8 cellular contexts compared by ENCODE assay signal in the genomic region with DNA sequence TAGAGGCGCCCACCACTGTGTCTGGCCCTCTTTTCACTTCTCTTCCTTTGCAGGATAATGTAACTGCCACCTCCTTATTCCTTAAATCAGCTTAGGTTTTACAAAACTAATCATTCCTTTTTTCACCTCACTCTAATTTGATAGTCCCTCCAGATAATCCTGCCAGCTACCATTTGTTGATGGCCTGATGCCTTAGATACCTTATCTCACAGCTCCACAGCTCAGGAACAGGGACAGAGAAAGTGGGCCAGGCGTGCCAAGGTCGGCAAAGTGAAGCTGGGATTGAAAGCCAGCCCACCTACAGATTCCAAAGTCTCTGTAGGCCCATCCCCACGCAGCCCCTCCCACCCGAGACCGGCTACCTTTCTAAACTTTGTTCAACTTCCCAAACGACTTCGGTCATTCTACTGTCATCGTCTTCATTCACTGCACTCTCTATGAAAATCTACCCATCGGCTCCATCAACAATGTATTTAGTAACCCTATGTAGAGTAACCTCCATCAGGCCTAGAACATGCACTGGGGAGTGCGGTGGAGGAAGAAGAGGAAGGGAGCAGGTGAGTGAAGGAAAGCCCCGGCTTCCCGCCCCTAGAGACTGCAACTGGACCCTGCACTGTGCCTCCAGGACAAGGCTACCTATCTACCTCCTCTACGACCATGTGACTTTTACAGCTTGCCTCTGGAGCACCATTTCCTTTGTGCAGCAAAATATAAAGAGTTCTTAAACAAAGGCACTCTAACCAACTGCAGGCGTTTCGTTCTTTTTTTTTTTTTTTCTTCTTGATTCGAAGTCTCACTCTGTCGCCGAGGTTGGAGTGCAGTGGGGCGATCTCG. TPM values are rescaled to one million over a fixed set of nuclear protein-coding genes. Genes with fewer than 3 reads are reported as not detected.
DNase-seq lines count a peak whose midpoint lies in the region; ATAC-seq, FAIRE-seq and TF ChIP-seq lines count a peak whose summit lies in the region.

No MANE protein-coding gene starts in this region.

- no peak for TF ChIP-seq EP300 in suprapubic skin (IDR thresholded peaks at IDR 0.05)

- peaks cover 37% of the 10 kb centered on the region for H3K4me1 ChIP-seq in suprapubic skin

- DNase-seq in CD14-positive monocyte (ENCODE audit: low spot score), result no peak
- DNase-seq in activated T-helper 2 cell treated with anti-CD3 and anti-CD28 coated beads, Interferon-gamma antibody, Interleukin-2, Interleukin-4, amounts not matched to agents 10 μg/mL and 5 μg/mL and 100 μg/mL, durations not matched to agents 14 hours and 24 hours and 36 hours (ENCODE audit: low spot score), result no peak
- DNase-seq in islet precursor cell, result peak; percentile 56
- no peak for DNase-seq in suprapubic skin (ENCODE audit: low spot score in 2 of 2)
- DNase-seq in GM12891 (ENCODE audit: insufficient read length, low spot score), result no peak
- no peak for DNase-seq in mesenteric fat pad (ENCODE audit: low spot score)

- no peak for FAIRE-seq in GM12891 (lab: Jason Lieb, UNC)

- no peaks in the 10 kb centered on the region for H3K27me3 ChIP-seq in suprapubic skin

- peak overlapping the region; percentile 77 for H3K4me3 ChIP-seq in suprapubic skin

- peak overlapping the region; percentile 86 for H3K27ac ChIP-seq in suprapubic skin

- H3K9me3 ChIP-seq in suprapubic skin, result no peaks in the 10 kb centered on the region

- no peak for TF ChIP-seq CTCF in CD14-positive monocyte (IDR thresholded peaks at IDR 0.05)
- TF ChIP-seq CTCF in suprapubic skin (IDR thresholded peaks at IDR 0.05), result no peak

- ATAC-seq in HG02588 (IDR thresholded peaks at IDR 0.05; ENCODE audit: unreplicated experiment) (peak; percentile 1), HG03095 (IDR thresholded peaks at IDR 0.05; ENCODE audit: unreplicated experiment) (no peak)

- 37% methylated on average over 21 of the region's 21 CpGs for WGBS in suprapubic skin

- H3K36me3 ChIP-seq in suprapubic skin, result peaks cover 5% of the 10 kb centered on the region

- peak overlapping the region; percentile 94 to 97 for H3K4me3 Mint-ChIP-seq in CD14-positive monocyte
- H3K4me3 Mint-ChIP-seq in activated T-helper 2 cell treated with anti-CD3 and anti-CD28 coated beads, Interferon-gamma antibody, Interleukin-2, Interleukin-4, amounts not matched to agents 10 μg/mL and 5 μg/mL and 100 μg/mL, durations not matched to agents 14 hours and 24 hours and 36 hours (ENCODE audit: low read depth), result peak overlapping the region; percentile 85

- intact Hi-C loops in CD14-positive monocyte (cut with micrococcal nuclease), result loop anchor here (10.0 kb wide), 3 partner anchors 113 to 267 kb away; partner anchors contain the start of genes GAR1 (in 1 of the 2), RRH (in 1 of the 2) and SEC24B (in 1 of the 2)
- intact Hi-C loops in activated T-helper 2 cell treated with anti-CD3 and anti-CD28 coated beads, Interferon-gamma antibody, Interleukin-2, Interleukin-4, amounts not matched to agents 10 μg/mL and 5 μg/mL and 100 μg/mL, durations not matched to agents 14 hours and 24 hours and 36 hours (cut with micrococcal nuclease), result loop anchor here (1.0 to 5.0 kb wide), 3 partner anchors 141 to 276 kb away; partner anchors contain the start of gene MCUB

- peak overlapping the region in 6 of 7 donors; percentile 26 to 89 (median 80) for H3K27ac Mint-ChIP-seq in CD14-positive monocyte
- peak overlapping the region; percentile 85 for H3K27ac Mint-ChIP-seq in activated T-helper 2 cell treated with anti-CD3 and anti-CD28 coated beads, Interferon-gamma antibody, Interleukin-2, Interleukin-4, amounts not matched to agents 10 μg/mL and 5 μg/mL and 100 μg/mL, durations not matched to agents 14 hours and 24 hours and 36 hours

- H3K36me3 Mint-ChIP-seq in CD14-positive monocyte, result peaks cover 7 to 10% of the 10 kb centered on the region in 2 donors
- peaks cover 29% of the 10 kb centered on the region for H3K36me3 Mint-ChIP-seq in activated T-helper 2 cell treated with anti-CD3 and anti-CD28 coated beads, Interferon-gamma antibody, Interleukin-2, Interleukin-4, amounts not matched to agents 10 μg/mL and 5 μg/mL and 100 μg/mL, durations not matched to agents 14 hours and 24 hours and 36 hours (ENCODE audit: low read depth)

- no peaks in the 10 kb centered on the region for H3K9me3 Mint-ChIP-seq in CD14-positive monocyte
- H3K9me3 Mint-ChIP-seq in activated T-helper 2 cell treated with anti-CD3 and anti-CD28 coated beads, Interferon-gamma antibody, Interleukin-2, Interleukin-4, amounts not matched to agents 10 μg/mL and 5 μg/mL and 100 μg/mL, durations not matched to agents 14 hours and 24 hours and 36 hours, result no peaks in the 10 kb centered on the region

- TF ChIP-seq POLR2A in suprapubic skin (IDR thresholded peaks at IDR 0.05) (no peak), GM12891 (IDR thresholded peaks at IDR 0.05; ENCODE audit: low read depth, low read length) (no peak)

- peaks cover 0 to 2% (median 2%) of the 10 kb centered on the region in 3 donors for H3K27me3 Mint-ChIP-seq in CD14-positive monocyte (ENCODE audit: low read depth in 3 of 3)
- H3K27me3 Mint-ChIP-seq in activated T-helper 2 cell treated with anti-CD3 and anti-CD28 coated beads, Interferon-gamma antibody, Interleukin-2, Interleukin-4, amounts not matched to agents 10 μg/mL and 5 μg/mL and 100 μg/mL, durations not matched to agents 14 hours and 24 hours and 36 hours (ENCODE audit: low read depth), result no peaks in the 10 kb centered on the region

- peaks cover 29% of the 10 kb centered on the region for H3K4me1 Mint-ChIP-seq in CD14-positive monocyte
- H3K4me1 Mint-ChIP-seq in activated T-helper 2 cell treated with anti-CD3 and anti-CD28 coated beads, Interferon-gamma antibody, Interleukin-2, Interleukin-4, amounts not matched to agents 10 μg/mL and 5 μg/mL and 100 μg/mL, durations not matched to agents 14 hours and 24 hours and 36 hours (ENCODE audit: low read depth), result peaks cover 35% of the 10 kb centered on the region

TF ChIP-seq in GM12891, 5 proteins besides CTCF, POLR2A, EP300 and RAD21:
- TF ChIP-seq TAF1 (IDR thresholded peaks at IDR 0.05; ENCODE audit: low read depth, low read length) (no peak), PAX5 (IDR thresholded peaks at IDR 0.05; ENCODE audit: insufficient read depth, low read length, severe bottlenecking) (no peak), SPI1 (IDR thresholded peaks at IDR 0.05; ENCODE audit: low read depth, low read length) (no peak), POLR2AphosphoS5 (IDR thresholded peaks at IDR 0.05; ENCODE audit: low read depth, low read length) (no peak), POU2F2 (IDR thresholded peaks at IDR 0.05; ENCODE audit: low read depth, low read length) (no peak)
TF ChIP-seq in GM12891: peak in this region for 0.

RNA-seq across cellular contexts. Expression of gene CASP6, which starts 1.5 kb away (rescaled TPM):
- polyA plus RNA-seq in CD14-positive monocyte, result 10 to 100 TPM; 23.3 to 24.4 TPM
- 26.7 and 31.8 TPM in 2 replicates for total RNA-seq in activated T-helper 2 cell treated with anti-CD3 and anti-CD28 coated beads, Interferon-gamma antibody, Interleukin-2, Interleukin-4, amounts not matched to agents 10 μg/mL and 5 μg/mL and 100 μg/mL, durations not matched to agents 14 hours and 24 hours and 36 hours
- total RNA-seq in suprapubic skin (10 to 100 TPM; 18.4 to 30.5 (median 20.3) TPM), mesenteric fat pad (11.4 TPM)
- polyA plus RNA-seq in GM12891 (2012; ENCODE audit: low read depth, missing spikeins), result 10.1 TPM

RNA-seq across cellular contexts. Expression of gene PLA2G12A, which starts 28.1 kb away (rescaled TPM):
- 10 to 100 TPM; 15.1 to 16.2 TPM for polyA plus RNA-seq in CD14-positive monocyte
- 7.9 and 10.4 TPM in 2 replicates for total RNA-seq in activated T-helper 2 cell treated with anti-CD3 and anti-CD28 coated beads, Interferon-gamma antibody, Interleukin-2, Interleukin-4, amounts not matched to agents 10 μg/mL and 5 μg/mL and 100 μg/mL, durations not matched to agents 14 hours and 24 hours and 36 hours
- 10 to 100 TPM; 15.6 to 33.2 (median 20.5) TPM for total RNA-seq in suprapubic skin
- 7.9 TPM for polyA plus RNA-seq in GM12891 (2012; ENCODE audit: low read depth, missing spikeins)
- 31.9 TPM for total RNA-seq in mesenteric fat pad
